Comparison of ENCODE assay signal across 13 cellular contexts in the genomic region with DNA sequence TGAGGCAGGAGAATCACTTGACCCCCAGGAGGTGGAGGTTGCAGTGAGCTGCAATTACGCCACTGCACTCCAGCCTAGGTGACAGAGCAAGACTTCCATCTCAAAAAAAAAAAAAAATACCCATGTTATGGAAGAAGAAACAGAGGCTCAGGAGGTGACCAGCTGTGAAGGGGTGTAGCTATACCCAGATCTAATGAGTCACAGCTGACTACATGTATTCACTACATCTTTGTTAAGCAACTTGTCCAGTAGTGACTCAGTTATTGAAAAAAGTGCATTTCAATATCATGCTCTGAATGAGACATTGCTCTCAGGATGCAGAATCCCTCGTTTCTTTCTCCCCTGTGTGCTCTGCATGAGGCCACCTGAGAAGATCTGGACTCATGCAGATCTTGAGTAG. TPM values are rescaled to one million over a fixed set of nuclear protein-coding genes. Genes with fewer than 3 reads are reported as not detected.
DNase-seq lines count a peak whose midpoint lies in the region; ATAC-seq, FAIRE-seq and TF ChIP-seq lines count a peak whose summit lies in the region.
"Had no signal": no experiment of that assay in that cellular context is flagged by ENCODE, and none has a peak within 500 bp of the region (broad histone marks: within the 10 kb centered on the region; RNA-seq: fewer than 3 reads in every experiment).

No MANE protein-coding gene starts in this region.

- FAIRE-seq in H54 (lab: Jason Lieb, UNC) = peak; percentile 82
- FAIRE-seq: endometrium had no signal

- H3K9me3 ChIP-seq in heart left ventricle (no peaks in the 10 kb centered on the region), smooth muscle cell (replicated peaks; ENCODE audit: low read depth) (no peaks in the 10 kb centered on the region), lower lobe of right lung (no peaks in the 10 kb centered on the region)

- H2AFZ ChIP-seq in ACC112 (ENCODE audit: low read length, unreplicated experiment) (no peak overlapping the region), smooth muscle cell (ENCODE audit: low read depth) (no peak overlapping the region)

- no peak overlapping the region for H3K9ac ChIP-seq in smooth muscle cell (ENCODE audit: low read depth)

- no peaks in the 10 kb centered on the region for H3K79me2 ChIP-seq in ACC112 (ENCODE audit: control insufficient read depth, insufficient read depth, low read length, unreplicated experiment)
- H3K79me2 ChIP-seq in smooth muscle cell (ENCODE audit: low read depth) = no peaks in the 10 kb centered on the region

- H3K36me3 ChIP-seq in ACC112 (ENCODE audit: insufficient read depth, low read length) (no peaks in the 10 kb centered on the region), heart left ventricle (no peaks in the 10 kb centered on the region), smooth muscle cell (ENCODE audit: low read depth) (no peaks in the 10 kb centered on the region), lower lobe of right lung (no peaks in the 10 kb centered on the region)

- H3K4me1 ChIP-seq in ACC112 (ENCODE audit: control insufficient read depth, insufficient read depth, low read length, unreplicated experiment) = peaks cover 8% of the 10 kb centered on the region
- H3K4me1 ChIP-seq in heart left ventricle = peaks cover 0 to 12% (median 0%) of the 10 kb centered on the region in 12 donors
- H3K4me1 ChIP-seq in smooth muscle cell (ENCODE audit: low read depth) = no peaks in the 10 kb centered on the region
- H3K4me1 ChIP-seq in lower lobe of right lung = no peaks in the 10 kb centered on the region

- ATAC-seq in heart left ventricle (peak in 3 of 4 donors; percentile 32 to 90 (median 78)), lower lobe of right lung (no peak), GM21576 (IDR thresholded peaks at IDR 0.05; ENCODE audit: unreplicated experiment) (no peak)

- intact Hi-C loops in heart left ventricle (cut with DNase I) = no loop called here
- intact Hi-C loops in lower lobe of right lung (cut with DNase I) = no loop called here

- TF ChIP-seq POLR2A in H54 (IDR thresholded peaks at IDR 0.05; ENCODE audit: low read depth, low read length) (no peak), heart left ventricle (IDR thresholded peaks at IDR 0.05) (no peak)

- H3K27me3 ChIP-seq in ACC112 (ENCODE audit: insufficient read depth, low read length) (no peaks in the 10 kb centered on the region), heart left ventricle (no peaks in the 10 kb centered on the region), smooth muscle cell (ENCODE audit: low read depth) (no peaks in the 10 kb centered on the region), lower lobe of right lung (ENCODE audit: low read depth) (no peaks in the 10 kb centered on the region)

- H3K4me3 ChIP-seq in ACC112 (ENCODE audit: low read depth, low read length) (peak overlapping the region; percentile 41), heart left ventricle (no peak overlapping the region), smooth muscle cell (no peak overlapping the region), lower lobe of right lung (no peak overlapping the region)

- H3K27ac ChIP-seq in ACC112 (ENCODE audit: low read depth, low read length) (no peak overlapping the region), heart left ventricle (no peak overlapping the region), smooth muscle cell (ENCODE audit: low read depth) (no peak overlapping the region), lower lobe of right lung (no peak overlapping the region)

- H4K20me1 ChIP-seq in smooth muscle cell (ENCODE audit: low read depth) = no peaks in the 10 kb centered on the region

- DNase-seq in H54 (ENCODE audit: insufficient read length, low spot score) (peak; percentile 34), amniotic epithelial cell (ENCODE audit: low read depth) (peak; percentile 87), heart left ventricle (no peak), smooth muscle cell (lab: John Stamatoyannopoulos, UW; ENCODE audit: unreplicated experiment) (no peak), lower lobe of right lung (no peak), AML-193 (lab: John Stamatoyannopoulos, UW) (no peak)
- DNase-seq: activated CD4-positive, CD25-positive, alpha-beta regulatory T cell; activated naive CD4-positive, alpha-beta T cell; CD4-positive, alpha-beta T cell; NCI-H1092 treated with DMSO at 0.1 percent for 48 hours had no signal

- TF ChIP-seq CTCF in heart left ventricle (IDR thresholded peaks at IDR 0.05) (no peak), smooth muscle cell (IDR thresholded peaks at IDR 0.05; ENCODE audit: borderline replicate concordance, insufficient read depth, poor library complexity, severe bottlenecking) (no peak), lower lobe of right lung (IDR thresholded peaks at IDR 0.05) (no peak)

- no peaks in the 10 kb centered on the region for H3F3A ChIP-seq in smooth muscle cell (ENCODE audit: low read depth)

- H3K4me2 ChIP-seq in smooth muscle cell = no peak overlapping the region

- 76 to 81% (median 78%) methylated on average over 2 of the region's 2 CpGs for WGBS in heart left ventricle, 4 donors
- WGBS in smooth muscle cell (ENCODE audit: low lambda C conversion rate) = 81% methylated on average over 2 of the region's 2 CpGs

RNA-seq across cellular contexts. Expression of a gene that starts 16.1 kb away (rescaled TPM):
- total RNA-seq in heart left ventricle (10 to 100 TPM; 31.0 to 41.5 (median 34.7) TPM), smooth muscle cell (44.0 and 71.1 TPM in 2 replicates), lower lobe of right lung (72.5 TPM)
- polyA plus RNA-seq in heart left ventricle (10 to 100 TPM; 12.5 to 23.5 TPM), smooth muscle cell (39.0 and 45.1 TPM in 2 replicates)

Comparison
In these comparisons a context has a peak if more than half of its experiments do, and no peak if none do; other contexts are left out.
1. DNase-seq: peak in H54 (single experiment) and amniotic epithelial cell (single experiment); none in heart left ventricle (0 of 5), smooth muscle cell (single experiment), lower lobe of right lung (single experiment) and AML-193 (0 of 2).
2. ATAC-seq: peak in heart left ventricle (3 of 4); none in lower lobe of right lung (0 of 2) and GM21576 (single experiment).